ENCODE assay signal across 2 cellular contexts in the genomic region with DNA sequence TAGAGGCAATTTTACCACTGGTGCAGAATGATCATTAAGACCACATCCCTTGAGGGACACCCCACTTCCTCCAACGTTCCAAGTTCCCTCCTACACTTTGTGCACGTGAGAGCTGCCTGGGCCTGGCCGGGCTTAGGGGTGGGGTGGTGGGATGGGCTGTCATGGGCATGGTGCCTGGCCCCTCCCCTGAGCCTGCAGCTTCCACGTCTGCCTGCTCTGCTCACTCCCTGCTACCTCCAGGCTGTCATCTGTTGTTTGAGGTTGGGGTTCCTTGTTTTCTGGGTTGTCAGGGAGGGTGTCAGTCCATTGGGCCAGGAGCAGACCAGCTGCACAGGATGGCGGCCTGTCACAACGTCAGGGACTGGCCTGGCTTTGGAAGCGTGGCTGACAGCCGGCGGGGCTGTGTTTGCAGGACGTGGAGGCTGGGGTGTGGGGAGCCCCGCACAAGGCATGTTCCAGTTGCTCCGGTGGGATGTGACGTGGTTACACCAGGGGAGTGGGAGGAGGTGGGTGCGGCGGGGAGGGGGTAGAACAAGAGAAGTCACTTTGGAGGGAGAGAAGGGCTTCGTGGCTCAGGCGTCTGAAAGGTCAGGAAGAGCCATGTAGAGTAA.
TF ChIP-seq lines count a peak whose summit lies in the region.

No MANE protein-coding gene starts in this region.

TF ChIP-seq in SK-N-SH treated with all-trans-retinoic acid at 6 μM for 48 hours, 23 proteins besides CTCF, POLR2A, EP300 and RAD21 (continued from another document):
- TF ChIP-seq ZFP3 (CRISPR knock-in tag; IDR thresholded peaks at IDR 0.05) (no peak), ZFP30 (CRISPR knock-in tag; IDR thresholded peaks at IDR 0.05) (no peak), ARNTL (CRISPR knock-in tag; IDR thresholded peaks at IDR 0.05; ENCODE audit: borderline replicate concordance, low read depth) (no peak), BACH2 (CRISPR knock-in tag; IDR thresholded peaks at IDR 0.05; ENCODE audit: borderline replicate concordance) (no peak)
- TF ChIP-seq, protein P1, sequence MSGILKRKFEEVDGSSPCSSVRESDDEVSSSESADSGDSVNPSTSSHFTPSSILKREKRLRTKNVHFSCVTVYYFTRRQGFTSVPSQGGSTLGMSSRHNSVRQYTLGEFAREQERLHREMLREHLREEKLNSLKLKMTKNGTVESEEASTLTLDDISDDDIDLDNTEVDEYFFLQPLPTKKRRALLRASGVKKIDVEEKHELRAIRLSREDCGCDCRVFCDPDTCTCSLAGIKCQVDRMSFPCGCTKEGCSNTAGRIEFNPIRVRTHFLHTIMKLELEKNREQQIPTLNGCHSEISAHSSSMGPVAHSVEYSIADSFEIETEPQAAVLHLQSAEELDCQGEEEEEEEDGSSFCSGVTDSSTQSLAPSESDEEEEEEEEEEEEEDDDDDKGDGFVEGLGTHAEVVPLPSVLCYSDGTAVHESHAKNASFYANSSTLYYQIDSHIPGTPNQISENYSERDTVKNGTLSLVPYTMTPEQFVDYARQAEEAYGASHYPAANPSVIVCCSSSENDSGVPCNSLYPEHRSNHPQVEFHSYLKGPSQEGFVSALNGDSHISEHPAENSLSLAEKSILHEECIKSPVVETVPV (CRISPR knock-in tag; IDR thresholded peaks at IDR 0.05), result no peak
TF ChIP-seq in SK-N-SH treated with all-trans-retinoic acid at 6 μM for 48 hours: peak in this region for 0.

TF ChIP-seq in SK-N-SH, 30 proteins besides CTCF, POLR2A, EP300 and RAD21 (continued from another document):
- TF ChIP-seq, protein P2, sequence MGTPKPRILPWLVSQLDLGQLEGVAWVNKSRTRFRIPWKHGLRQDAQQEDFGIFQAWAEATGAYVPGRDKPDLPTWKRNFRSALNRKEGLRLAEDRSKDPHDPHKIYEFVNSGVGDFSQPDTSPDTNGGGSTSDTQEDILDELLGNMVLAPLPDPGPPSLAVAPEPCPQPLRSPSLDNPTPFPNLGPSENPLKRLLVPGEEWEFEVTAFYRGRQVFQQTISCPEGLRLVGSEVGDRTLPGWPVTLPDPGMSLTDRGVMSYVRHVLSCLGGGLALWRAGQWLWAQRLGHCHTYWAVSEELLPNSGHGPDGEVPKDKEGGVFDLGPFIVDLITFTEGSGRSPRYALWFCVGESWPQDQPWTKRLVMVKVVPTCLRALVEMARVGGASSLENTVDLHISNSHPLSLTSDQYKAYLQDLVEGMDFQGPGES (IDR thresholded peaks at IDR 0.05; ENCODE audit: low read depth, low read length), result no peak
- TF ChIP-seq, protein P3, sequence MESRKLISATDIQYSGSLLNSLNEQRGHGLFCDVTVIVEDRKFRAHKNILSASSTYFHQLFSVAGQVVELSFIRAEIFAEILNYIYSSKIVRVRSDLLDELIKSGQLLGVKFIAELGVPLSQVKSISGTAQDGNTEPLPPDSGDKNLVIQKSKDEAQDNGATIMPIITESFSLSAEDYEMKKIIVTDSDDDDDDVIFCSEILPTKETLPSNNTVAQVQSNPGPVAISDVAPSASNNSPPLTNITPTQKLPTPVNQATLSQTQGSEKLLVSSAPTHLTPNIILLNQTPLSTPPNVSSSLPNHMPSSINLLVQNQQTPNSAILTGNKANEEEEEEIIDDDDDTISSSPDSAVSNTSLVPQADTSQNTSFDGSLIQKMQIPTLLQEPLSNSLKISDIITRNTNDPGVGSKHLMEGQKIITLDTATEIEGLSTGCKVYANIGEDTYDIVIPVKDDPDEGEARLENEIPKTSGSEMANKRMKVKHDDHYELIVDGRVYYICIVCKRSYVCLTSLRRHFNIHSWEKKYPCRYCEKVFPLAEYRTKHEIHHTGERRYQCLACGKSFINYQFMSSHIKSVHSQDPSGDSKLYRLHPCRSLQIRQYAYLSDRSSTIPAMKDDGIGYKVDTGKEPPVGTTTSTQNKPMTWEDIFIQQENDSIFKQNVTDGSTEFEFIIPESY (IDR thresholded peaks at IDR 0.05; ENCODE audit: borderline replicate concordance, low read depth), result no peak
- TF ChIP-seq ELF1 (IDR thresholded peaks at IDR 0.05) (no peak), EZH2phosphoT487 (IDR thresholded peaks at IDR 0.05; ENCODE audit: borderline replicate concordance, low read depth) (no peak), FOSL2 (IDR thresholded peaks at IDR 0.05; ENCODE audit: borderline replicate concordance, low read depth) (no peak), RCOR1 (IDR thresholded peaks at IDR 0.05; ENCODE audit: low read length) (no peak)
